In the genomic region with DNA sequence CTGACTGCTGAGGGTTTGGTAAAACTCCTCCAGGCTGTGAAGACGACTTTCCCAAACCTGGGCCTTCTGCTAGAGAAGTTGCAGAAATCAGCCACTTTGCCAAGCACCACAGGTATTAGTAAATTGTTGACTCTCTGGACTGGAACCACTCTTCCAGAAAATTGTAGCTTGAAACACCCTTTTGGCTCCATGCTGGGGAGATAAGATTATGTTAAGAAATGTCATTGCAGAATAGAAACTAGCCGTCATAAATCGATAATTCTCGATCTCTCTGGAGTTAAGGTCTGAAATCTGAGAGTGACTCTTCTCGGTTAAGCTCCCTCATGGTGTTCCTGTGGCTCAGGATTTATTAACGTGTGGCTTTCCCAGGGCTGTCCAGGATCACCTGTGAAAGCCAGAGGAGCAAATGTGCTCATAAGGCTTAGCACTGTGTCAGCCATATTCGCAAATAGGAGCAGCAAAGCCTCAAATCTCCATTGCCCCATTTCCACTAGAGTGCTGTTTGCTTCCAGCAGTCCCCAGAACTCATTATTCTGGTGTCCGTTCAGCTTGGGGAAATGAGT, we compare ENCODE assay signal across 29 cellular contexts. TPM values are rescaled to one million over a fixed set of nuclear protein-coding genes. Genes with fewer than 3 reads are reported as not detected.
"Had no signal": no experiment of that assay in that cellular context is flagged by ENCODE, and none has a peak within 500 bp of the region (broad histone marks: within the 10 kb centered on the region; RNA-seq: fewer than 3 reads in every experiment).

No MANE protein-coding gene starts in this region.

- H3K27ac ChIP-seq: adrenal gland, SJCRH30, SK-N-MC had no signal

- H3K4me3 ChIP-seq: adrenal gland, SJCRH30, SK-N-MC had no signal

- ATAC-seq: activated CD8-positive, alpha-beta T cell treated with anti-CD3 and anti-CD28 coated beads for 36 hours; activated naive CD4-positive, alpha-beta T cell treated with anti-CD3 and anti-CD28 coated beads, Interleukin-2, amount 50 U/mL, for 72 hours; Panc1 had no signal

- DNase-seq: activated CD4-positive, alpha-beta T cell treated with anti-CD3 and anti-CD28 coated beads, Interleukin-2, amount 10 ng/mL, durations not matched to agents 24 days and 14 days; activated CD4-positive, alpha-beta T cell treated with anti-CD3 and anti-CD28 coated beads, Interleukin-2, amount 50 U/mL, for 4 hours; activated CD8-positive, alpha-beta T cell treated with anti-CD3 and anti-CD28 coated beads for 36 hours; activated gamma-delta T cell; activated naive CD4-positive, alpha-beta T cell treated with Interleukin-2 at 50 U/mL for 16 hours; activated T-cell treated with anti-CD3 and anti-CD28 coated beads, Interleukin-2, amount 50 U/mL, for 24 hours; adrenal gland; caudate nucleus; NCI-H1092 treated with DMSO at 0.1 percent for 48 hours; NCI-H1694; NCI-H1930; NCI-H2081 treated with DMSO at 0.1 percent for 48 hours; NCI-H2171; NCI-H226; NCI-H446 treated with DMSO at 0.1 percent for 48 hours; NCI-H524; SHP77; SJCRH30; T1000 had no signal

- H3K27me3 ChIP-seq: adrenal gland, SJCRH30 had no signal

- H3K9me3 ChIP-seq: adrenal gland, SJCRH30 had no signal

RNA-seq across cellular contexts. Expression of a gene that starts 57.1 kb away (rescaled TPM):
- total RNA-seq: activated CD4-positive, alpha-beta T cell treated with anti-CD3 and anti-CD28 coated beads, Interleukin-2, amount 10 ng/mL, durations not matched to agents 24 days and 14 days; activated CD8-positive, alpha-beta memory T cell treated with anti-CD3 and anti-CD28 coated beads for 36 hours; activated CD8-positive, alpha-beta T cell treated with anti-CD3 and anti-CD28 coated beads for 36 hours; activated naive CD4-positive, alpha-beta T cell treated with anti-CD3 and anti-CD28 coated beads, Interleukin-2, amount 50 U/mL, for 72 hours; activated T-helper 2 cell treated with anti-CD3 and anti-CD28 coated beads, Interferon-gamma antibody, Interleukin-2, Interleukin-4, amounts not matched to agents 10 μg/mL and 5 μg/mL and 100 μg/mL, durations not matched to agents 14 hours and 24 hours and 36 hours; bronchial epithelial cell; M059J; RPMI7951; T-helper 1 cell treated with Interleukin-12 subunit alpha and Interleukin-12 subunit beta and Interleukin-4 antibody, amounts not matched to agents 30 ng/mL and 1 ng/mL, for 36 hours; T-helper 2 cell treated with Interferon-gamma antibody and Interleukin-4, amounts not matched to agents 100 ng/mL and 5 ng/mL, for 36 hours had no signal
